8 cellular contexts compared by ENCODE assay signal in the genomic region with DNA sequence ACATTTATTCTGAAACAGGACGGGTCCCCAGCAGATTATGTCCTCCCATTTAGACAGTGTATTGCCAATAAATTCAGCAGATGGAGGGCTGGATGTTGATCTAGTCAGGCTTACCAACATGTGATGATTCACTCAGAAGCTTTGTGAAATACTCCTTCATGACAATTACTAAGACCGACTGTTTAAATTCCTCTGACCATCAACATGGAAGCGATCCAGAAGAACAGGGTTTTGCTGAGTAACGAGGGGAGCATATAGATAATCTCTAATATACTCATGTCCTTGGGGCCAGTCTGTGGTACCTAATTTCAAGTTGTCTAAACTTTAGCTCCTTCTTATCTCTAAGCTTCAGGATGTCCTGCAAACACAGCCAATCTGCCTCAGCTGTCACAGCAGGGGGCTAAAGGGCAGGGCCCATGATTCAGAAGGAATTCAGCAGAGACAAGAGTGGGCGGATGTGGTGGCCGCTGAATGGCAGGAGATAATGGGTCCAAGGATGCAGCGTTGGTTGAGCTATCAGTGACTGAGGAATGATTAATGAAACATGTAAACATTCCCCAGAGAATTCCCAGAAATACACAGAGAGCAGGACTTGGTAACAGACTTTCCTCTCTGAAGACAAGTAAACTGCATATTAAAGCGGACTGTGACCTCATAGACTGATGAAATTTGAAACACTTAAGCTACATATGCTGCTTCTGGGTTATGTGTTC.
DNase-seq lines count a peak whose midpoint lies in the region; ATAC-seq lines count a peak whose summit lies in the region.

No MANE protein-coding gene starts in this region.

- no peak for DNase-seq in activated naive CD4-positive, alpha-beta T cell treated with anti-CD3 and anti-CD28 coated beads for 36 hours
- no peak for DNase-seq in activated naive CD4-positive, alpha-beta T cell treated with anti-CD3 and anti-CD28 coated beads, Interleukin-2, amount 10 ng/mL, durations not matched to agents 7 days and 5 days
- DNase-seq in adipocyte (ENCODE audit: low read depth) (peak; percentile 90), iPS DF 6.9 (ENCODE audit: low read depth, low spot score) (peak; percentile 25), stromal cell of bone marrow (ENCODE audit: low read depth) (peak; percentile 85), medulla oblongata (ENCODE audit: extremely low spot score) (no peak)

- intact Hi-C loops in activated naive CD4-positive, alpha-beta T cell treated with anti-CD3 and anti-CD28 coated beads for 36 hours (cut with micrococcal nuclease): no loop called here

- H3K27me3 ChIP-seq in adipocyte (replicated peaks; ENCODE audit: control insufficient read depth, insufficient read depth, low read length): no peaks in the 10 kb centered on the region
- H3K27me3 ChIP-seq in iPS DF 6.9 (ENCODE audit: control insufficient read depth, insufficient read depth, low read length): no peaks in the 10 kb centered on the region

- H3K4me3 Mint-ChIP-seq in activated naive CD4-positive, alpha-beta T cell treated with anti-CD3 and anti-CD28 coated beads for 36 hours: no peak overlapping the region
- no peak overlapping the region for H3K4me3 Mint-ChIP-seq in activated naive CD4-positive, alpha-beta T cell treated with anti-CD3 and anti-CD28 coated beads, Interleukin-2, amount 10 ng/mL, durations not matched to agents 7 days and 5 days

- CTCF ChIA-PET in activated naive CD4-positive, alpha-beta T cell treated with anti-CD3 and anti-CD28 coated beads for 36 hours (lab: Charles Lee): interaction anchor here (1.2 kb wide), 1 partner anchor 9 kb away, joined by 3 read pairs; no protein-coding TSS in a partner anchor
- CTCF ChIA-PET in activated naive CD4-positive, alpha-beta T cell treated with anti-CD3 and anti-CD28 coated beads, Interleukin-2, amount 10 ng/mL, durations not matched to agents 7 days and 5 days (lab: Charles Lee): no interaction called here

- WGBS in iPS DF 6.9 (ENCODE audit: insufficient coverage, insufficient read length): no CpG with 5 or more reads among the region's 8 CpGs

- H3K9ac ChIP-seq in adipocyte (ENCODE audit: low read length): peak overlapping the region; percentile 70

- H3K27ac ChIP-seq in iPS DF 6.9 (ENCODE audit: low read length): no peak overlapping the region

- H3K4me1 Mint-ChIP-seq in activated naive CD4-positive, alpha-beta T cell treated with anti-CD3 and anti-CD28 coated beads for 36 hours (ENCODE audit: low read depth): peaks cover 49% of the 10 kb centered on the region
- H3K4me1 Mint-ChIP-seq in activated naive CD4-positive, alpha-beta T cell treated with anti-CD3 and anti-CD28 coated beads, Interleukin-2, amount 10 ng/mL, durations not matched to agents 7 days and 5 days: peaks cover 32% of the 10 kb centered on the region

- H3K9me3 Mint-ChIP-seq in activated naive CD4-positive, alpha-beta T cell treated with anti-CD3 and anti-CD28 coated beads for 36 hours: peaks cover under 1% of the 10 kb centered on the region
- peaks cover 5% of the 10 kb centered on the region for H3K9me3 Mint-ChIP-seq in activated naive CD4-positive, alpha-beta T cell treated with anti-CD3 and anti-CD28 coated beads, Interleukin-2, amount 10 ng/mL, durations not matched to agents 7 days and 5 days

- no peaks in the 10 kb centered on the region for H3K9me3 ChIP-seq in adipocyte (ENCODE audit: control insufficient read depth, low read length)
- H3K9me3 ChIP-seq in iPS DF 6.9 (ENCODE audit: control insufficient read depth, insufficient read depth, low read length): no peaks in the 10 kb centered on the region

- H3K4me1 ChIP-seq in adipocyte (ENCODE audit: control insufficient read depth, insufficient read depth, low read length) (peaks cover 28% of the 10 kb centered on the region), iPS DF 6.9 (ENCODE audit: control insufficient read depth, insufficient read depth, low read length) (peaks cover 2% of the 10 kb centered on the region; the same call in 1 of the 2 replicates)

- H3K4me3 ChIP-seq in adipocyte (ENCODE audit: low read length) (peak overlapping the region; percentile 16), iPS DF 6.9 (ENCODE audit: low read length) (no peak overlapping the region)

- no peaks in the 10 kb centered on the region for H3K27me3 Mint-ChIP-seq in activated naive CD4-positive, alpha-beta T cell treated with anti-CD3 and anti-CD28 coated beads for 36 hours (ENCODE audit: low read depth)
- H3K27me3 Mint-ChIP-seq in activated naive CD4-positive, alpha-beta T cell treated with anti-CD3 and anti-CD28 coated beads, Interleukin-2, amount 10 ng/mL, durations not matched to agents 7 days and 5 days: no peaks in the 10 kb centered on the region

- H3K36me3 ChIP-seq in adipocyte (ENCODE audit: control insufficient read depth, insufficient read depth, low read length, severe bottlenecking) (no peaks in the 10 kb centered on the region), iPS DF 6.9 (ENCODE audit: control insufficient read depth, insufficient read depth, low read length) (no peaks in the 10 kb centered on the region)

- ATAC-seq in GM21528 (IDR thresholded peaks at IDR 0.05; ENCODE audit: low FRiP score, unreplicated experiment): no peak
- no peak for ATAC-seq in HG02610 (IDR thresholded peaks at IDR 0.05; ENCODE audit: unreplicated experiment)

- H3K36me3 Mint-ChIP-seq in activated naive CD4-positive, alpha-beta T cell treated with anti-CD3 and anti-CD28 coated beads for 36 hours (ENCODE audit: low read depth): peaks cover 10% of the 10 kb centered on the region
- H3K36me3 Mint-ChIP-seq in activated naive CD4-positive, alpha-beta T cell treated with anti-CD3 and anti-CD28 coated beads, Interleukin-2, amount 10 ng/mL, durations not matched to agents 7 days and 5 days: peaks cover 45% of the 10 kb centered on the region

- peak overlapping the region; percentile 65 for H3K27ac Mint-ChIP-seq in activated naive CD4-positive, alpha-beta T cell treated with anti-CD3 and anti-CD28 coated beads for 36 hours
- H3K27ac Mint-ChIP-seq in activated naive CD4-positive, alpha-beta T cell treated with anti-CD3 and anti-CD28 coated beads, Interleukin-2, amount 10 ng/mL, durations not matched to agents 7 days and 5 days: no peak overlapping the region

Comparison
In these comparisons a context has a peak if more than half of its experiments do, and no peak if none do; other contexts are left out.
1. DNase-seq: peak in adipocyte (single experiment), iPS DF 6.9 (single experiment) and stromal cell of bone marrow (single experiment); none in activated naive CD4-positive, alpha-beta T cell treated with anti-CD3 and anti-CD28 coated beads for 36 hours (single experiment), activated naive CD4-positive, alpha-beta T cell treated with anti-CD3 and anti-CD28 coated beads, Interleukin-2, amount 10 ng/mL, durations not matched to agents 7 days and 5 days (single experiment) and medulla oblongata (single experiment).